ENCODE assay signal across 8 cellular contexts in genomic region chr5:111758284-111758628, GRCh38. TPM values are rescaled to one million over a fixed set of nuclear protein-coding genes. Genes with fewer than 3 reads are reported as not detected.
A peak's percentile ranks its signal among the peaks of the same experiment; 100 is the strongest.
DNase-seq lines count a peak whose midpoint lies in the region; ATAC-seq and TF ChIP-seq lines count a peak whose summit lies in the region.

No MANE protein-coding gene starts in this region.

- H3K18ac ChIP-seq in mesenchymal stem cell (ENCODE audit: low read depth in 1 of 2, low read length in 2 of 2): peak overlapping the region; percentile 62 to 94

- peak overlapping the region; percentile 90 for H3K9ac ChIP-seq in mesenchymal stem cell (ENCODE audit: low read length)

- no peak for ATAC-seq in upper lobe of left lung (ENCODE audit: low FRiP score in 2 of 2)

- H3K4me1 Mint-ChIP-seq in activated naive CD4-positive, alpha-beta T cell treated with anti-CD3 and anti-CD28 coated beads, Interleukin-2, amount 50 U/mL, for 24 hours: peaks cover 13% of the 10 kb centered on the region

- TF ChIP-seq POLR2A in upper lobe of left lung (IDR thresholded peaks at IDR 0.05): no peak

- peak overlapping the region; percentile 97 for H3K27ac ChIP-seq in brain microvascular endothelial cell
- H3K27ac ChIP-seq in mesenchymal stem cell (ENCODE audit: low read length, poor library complexity, severe bottlenecking): peak overlapping the region; percentile 97
- H3K27ac ChIP-seq in upper lobe of left lung: peak overlapping the region; percentile 83 to 92 (median 86)

- H3K9me3 ChIP-seq in mesenchymal stem cell (ENCODE audit: control insufficient read depth, low read length) (no peaks in the 10 kb centered on the region), upper lobe of left lung (no peaks in the 10 kb centered on the region)

- H3K27me3 ChIP-seq in brain microvascular endothelial cell (replicated peaks) (no peaks in the 10 kb centered on the region), mesenchymal stem cell (ENCODE audit: control insufficient read depth in 1 of 2, insufficient read depth in 1 of 2, low read length in 2 of 2) (no peaks in the 10 kb centered on the region), upper lobe of left lung (no peaks in the 10 kb centered on the region)

- peak overlapping the region; percentile 99 for H2BK120ac ChIP-seq in mesenchymal stem cell (ENCODE audit: low read depth, low read length)

- H2AK5ac ChIP-seq in mesenchymal stem cell (ENCODE audit: low read length, severe bottlenecking): no peak overlapping the region

- peak overlapping the region in 1 of 2 experiments; percentile 55 for H3K14ac ChIP-seq in mesenchymal stem cell (ENCODE audit: low read length in 2 of 2)

- no CpG with 5 or more reads among the region's 5 CpGs for WGBS in mesenchymal stem cell
- WGBS in upper lobe of left lung, 2 donors: 4 to 12% methylated on average over 5 of the region's 5 CpGs

- H4K91ac ChIP-seq in mesenchymal stem cell (ENCODE audit: low read length): peak overlapping the region; percentile 30

- H3K4me3 ChIP-seq in brain microvascular endothelial cell (ENCODE audit: low read depth, low read length) (peak overlapping the region; percentile 84), mesenchymal stem cell (ENCODE audit: insufficient read depth in 1 of 2, low read depth in 1 of 2, low read length in 2 of 2) (peak overlapping the region; percentile 52 to 82), upper lobe of left lung (peak overlapping the region; percentile 57 to 85 (median 68))

- no peak for TF ChIP-seq EP300 in upper lobe of left lung (IDR thresholded peaks at IDR 0.05)

- no peak for DNase-seq in activated naive CD4-positive, alpha-beta T cell treated with Interleukin-2 at 50 U/mL for 16 hours
- DNase-seq in brain microvascular endothelial cell (no peak), mesenchymal stem cell (no peak), upper lobe of left lung (no peak), CD1c-positive myeloid dendritic cell (ENCODE audit: extremely low spot score) (no peak), cerebellar cortex (ENCODE audit: low spot score) (no peak), NCI-H345 (lab: John Stamatoyannopoulos, UW) (no peak)

- no peak overlapping the region for H3K23ac ChIP-seq in mesenchymal stem cell (ENCODE audit: low read length in 2 of 2)

- H3K79me1 ChIP-seq in mesenchymal stem cell (replicated peaks; ENCODE audit: low read length, poor library complexity, severe bottlenecking): peaks cover 1% of the 10 kb centered on the region

- no peaks in the 10 kb centered on the region for H3K9me3 Mint-ChIP-seq in activated naive CD4-positive, alpha-beta T cell treated with anti-CD3 and anti-CD28 coated beads, Interleukin-2, amount 50 U/mL, for 24 hours

- in situ Hi-C loops in brain microvascular endothelial cell (cut with HindIII; ENCODE audit: low pct_ligation_motif_present, low sequenced_read_pairs): no loop called here

- no peak overlapping the region for H2BK15ac ChIP-seq in mesenchymal stem cell (ENCODE audit: low read depth, poor library complexity, severe bottlenecking)

- peaks cover 3% of the 10 kb centered on the region for H3K36me3 ChIP-seq in brain microvascular endothelial cell (replicated peaks)
- H3K36me3 ChIP-seq in mesenchymal stem cell (ENCODE audit: control insufficient read depth in 1 of 2, insufficient read depth in 2 of 2, low read depth in 1 of 2, low read length in 2 of 2): no peaks in the 10 kb centered on the region
- no peaks in the 10 kb centered on the region for H3K36me3 ChIP-seq in upper lobe of left lung

- peak overlapping the region; percentile 74 for H4K8ac ChIP-seq in mesenchymal stem cell (ENCODE audit: low read length)

- peak overlapping the region; percentile 76 for H3K27ac Mint-ChIP-seq in activated naive CD4-positive, alpha-beta T cell treated with anti-CD3 and anti-CD28 coated beads, Interleukin-2, amount 50 U/mL, for 24 hours

- H2AFZ ChIP-seq in mesenchymal stem cell (ENCODE audit: low read depth, low read length): no peak overlapping the region

- TF ChIP-seq CTCF in brain microvascular endothelial cell (IDR thresholded peaks at IDR 0.05; ENCODE audit: low read depth, low read length, missing control alignments): no peak
- TF ChIP-seq CTCF in upper lobe of left lung (IDR thresholded peaks at IDR 0.05): no peak

- peaks cover 11% of the 10 kb centered on the region for H3K27me3 Mint-ChIP-seq in activated naive CD4-positive, alpha-beta T cell treated with anti-CD3 and anti-CD28 coated beads, Interleukin-2, amount 50 U/mL, for 24 hours

- H2BK5ac ChIP-seq in mesenchymal stem cell (ENCODE audit: low read depth, low read length, poor library complexity, severe bottlenecking): no peak overlapping the region

- peak overlapping the region in 1 of 2 experiments; percentile 34 for H2BK12ac ChIP-seq in mesenchymal stem cell (ENCODE audit: low read length in 2 of 2)

- peak overlapping the region; percentile 68 for H3K4me2 ChIP-seq in mesenchymal stem cell (ENCODE audit: low read length, poor library complexity, severe bottlenecking)

- peaks cover 2% of the 10 kb centered on the region for H3K4me1 ChIP-seq in mesenchymal stem cell (ENCODE audit: control insufficient read depth, insufficient read depth, low read depth, low read length)
- peaks cover 12 to 31% (median 22%) of the 10 kb centered on the region in 4 donors for H3K4me1 ChIP-seq in upper lobe of left lung

- peak overlapping the region in 1 of 2 experiments; percentile 7 for H3K4ac ChIP-seq in mesenchymal stem cell (ENCODE audit: low read depth in 1 of 2, low read length in 2 of 2)

- H3K36me3 Mint-ChIP-seq in activated naive CD4-positive, alpha-beta T cell treated with anti-CD3 and anti-CD28 coated beads, Interleukin-2, amount 50 U/mL, for 24 hours: no peaks in the 10 kb centered on the region

- H3K4me3 Mint-ChIP-seq in activated naive CD4-positive, alpha-beta T cell treated with anti-CD3 and anti-CD28 coated beads, Interleukin-2, amount 50 U/mL, for 24 hours: peak overlapping the region; percentile 88

RNA-seq across cellular contexts. Expression of gene NREP, which starts 1.3 kb away (rescaled TPM):
- polyA plus RNA-seq in mesenchymal stem cell (2013, experiment 1 of 2): 303 TPM
- 305 TPM for polyA plus RNA-seq in mesenchymal stem cell (2013, experiment 2 of 2)
- total RNA-seq in upper lobe of left lung: 10 to 100 TPM in 4 of 6 donors, 1 to 10 TPM in 2; 5.0 to 17.9 (median 12.5) TPM
